Comparison of ENCODE assay signal across 1 cellular context in the genomic region with DNA sequence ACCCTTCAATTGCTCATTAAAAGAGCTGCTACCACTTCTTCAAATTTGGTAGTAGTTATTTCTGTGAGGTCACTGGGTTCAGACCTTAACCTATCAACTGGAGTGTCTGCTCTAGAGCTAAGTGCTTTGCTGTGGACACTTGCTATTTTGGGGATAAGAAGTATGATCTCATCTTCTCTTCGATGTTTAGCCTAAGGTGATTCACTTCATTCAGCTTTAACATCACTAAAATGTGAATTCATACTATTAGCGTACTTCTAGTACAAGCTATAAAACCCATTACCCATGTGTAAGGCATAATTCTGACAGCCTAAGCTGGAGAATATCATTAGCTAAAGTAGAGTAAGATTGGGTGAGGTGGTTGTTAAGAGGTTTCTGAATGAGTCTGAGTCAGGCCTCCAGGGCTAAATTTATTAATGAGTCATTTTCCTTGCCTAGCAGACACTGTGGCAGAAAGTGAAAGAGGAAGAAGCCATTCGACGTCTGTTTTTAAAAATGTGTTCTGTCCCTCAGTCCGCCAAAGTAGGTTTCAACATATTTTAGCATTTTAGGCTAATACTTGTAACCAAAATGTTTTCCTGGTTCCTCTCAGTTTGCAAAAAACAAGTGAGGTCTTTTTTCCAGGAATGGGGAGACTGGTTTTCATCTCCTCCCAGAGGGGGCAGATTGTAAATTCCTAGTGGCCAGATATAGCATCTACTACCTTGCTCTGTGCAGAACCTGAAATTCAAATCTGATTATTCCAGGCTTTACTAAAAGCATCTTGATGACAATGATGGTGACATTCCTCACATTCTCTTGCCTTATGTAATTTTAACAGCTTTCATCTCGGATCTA.
TF ChIP-seq lines count a peak whose summit lies in the region.

No MANE protein-coding gene starts in this region.

TF ChIP-seq in K562, 482 proteins besides CTCF, POLR2A, EP300 and RAD21 (continued from another document):
- peak; percentile 42; the same call in 1 of the 2 replicates for TF ChIP-seq ZNF395 (CRISPR knock-in tag; IDR thresholded peaks at IDR 0.05)
- TF ChIP-seq SMARCA4 (IDR thresholded peaks at IDR 0.05): peak; percentile 67; the same call in 1 of the 2 replicates
- peak; percentile 78 for TF ChIP-seq JUND (IDR thresholded peaks at IDR 0.05; ENCODE audit: borderline replicate concordance, low read depth, low read length)
- peak; percentile 84; the same call in 2 of the 3 replicates for TF ChIP-seq JUND (tag; IDR thresholded peaks at IDR 0.05; ENCODE audit: borderline replicate concordance, low read depth, low read length)
- peak; percentile 76; the same call in 1 of the 2 replicates for TF ChIP-seq L3MBTL2 (IDR thresholded peaks at IDR 0.05)
